ENCODE assay signal across 26 cellular contexts in the genomic region with DNA sequence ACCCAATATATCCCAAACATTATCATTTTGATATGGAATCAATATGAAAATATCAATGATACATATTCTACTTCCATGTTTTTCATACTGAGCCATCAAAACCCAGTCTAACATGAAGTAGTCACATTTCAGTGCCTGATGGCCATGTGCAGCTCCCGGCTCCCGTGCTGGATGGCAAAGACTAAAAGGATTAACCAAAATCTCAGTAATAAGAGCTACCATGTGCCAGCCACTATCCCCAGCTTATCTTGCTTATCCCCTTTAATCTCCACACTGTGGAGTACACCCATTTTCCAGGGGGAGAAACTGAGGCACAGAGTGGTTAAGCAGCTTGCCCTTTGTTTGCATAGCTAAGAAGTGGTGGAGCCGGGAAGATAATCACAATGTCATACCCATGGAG. TPM values are rescaled to one million over a fixed set of nuclear protein-coding genes. Genes with fewer than 3 reads are reported as not detected.
DNase-seq lines count a peak whose midpoint lies in the region; ATAC-seq, FAIRE-seq and TF ChIP-seq lines count a peak whose summit lies in the region.
"Had no signal": no experiment of that assay in that cellular context is flagged by ENCODE, and none has a peak within 500 bp of the region (broad histone marks: within the 10 kb centered on the region; RNA-seq: fewer than 3 reads in every experiment).

No MANE protein-coding gene starts in this region.

- DNase-seq in heart left ventricle (no peak), right cardiac atrium (no peak), D721Med (ENCODE audit: insufficient read length, low spot score) (no peak), NCI-H82 (lab: John Stamatoyannopoulos, UW) (peak; percentile 95), endothelial cell (ENCODE audit: low spot score) (no peak), OCI-M1 (lab: John Stamatoyannopoulos, UW) (no peak), islet precursor cell (no peak)
- DNase-seq: 8988T; CD4-positive, alpha-beta memory T cell; DMS 273 treated with DMSO at 0.1 percent for 48 hours; DMS53; DND-41; EL; HCEC 1CT; HFFc6; IMR-90 had no signal

- 85 to 93% (median 89%) methylated on average over 3 of the region's 3 CpGs for WGBS in heart left ventricle, 4 donors
- WGBS in right cardiac atrium: 86% methylated on average over 3 of the region's 3 CpGs

- no peaks in the 10 kb centered on the region for H3K36me3 Mint-ChIP-seq in endothelial cell (ENCODE audit: low read depth, unreplicated experiment)
- H3K36me3 Mint-ChIP-seq: CD14-positive monocyte; CD4-positive, alpha-beta memory T cell had no signal

- H3K27me3 ChIP-seq in heart left ventricle: peaks cover 0 to 7% (median 0%) of the 10 kb centered on the region in 9 donors
- H3K27me3 ChIP-seq in right cardiac atrium (ENCODE audit: control insufficient read depth, insufficient read depth): no peaks in the 10 kb centered on the region
- peaks cover 6 to 27% (median 16%) of the 10 kb centered on the region in 5 donors for H3K27me3 ChIP-seq in subcutaneous abdominal adipose tissue (ENCODE audit: control insufficient read depth in 5 of 5, insufficient read depth in 4 of 5, low read length in 5 of 5)
- H3K27me3 ChIP-seq: BLaER1 had no signal

- TF ChIP-seq POLR2A in heart left ventricle (IDR thresholded peaks at IDR 0.05): no peak

- peaks cover 43% of the 10 kb centered on the region for H3K4me1 Mint-ChIP-seq in endothelial cell (ENCODE audit: unreplicated experiment)
- H3K4me1 Mint-ChIP-seq: CD4-positive, alpha-beta memory T cell; GM23338 had no signal

- H3K27ac ChIP-seq in heart left ventricle: peak overlapping the region in 8 of 12 donors; percentile 54 to 88 (median 74)
- H3K27ac ChIP-seq in right cardiac atrium (ENCODE audit: low read length): no peak overlapping the region
- H3K27ac ChIP-seq in subcutaneous abdominal adipose tissue (ENCODE audit: low read depth, low read length): peak overlapping the region; percentile 53
- H3K27ac ChIP-seq: BLaER1 had no signal

- ATAC-seq in heart left ventricle (no peak), right cardiac atrium (no peak)
- ATAC-seq: GM23338 had no signal

- FAIRE-seq in D721Med (lab: Jason Lieb, UNC): peak; percentile 60
- FAIRE-seq: GM12891, H54, HTR-8/SVneo had no signal

- no peak overlapping the region for H3K4me3 Mint-ChIP-seq in endothelial cell (ENCODE audit: unreplicated experiment)
- H3K4me3 Mint-ChIP-seq: CD14-positive monocyte; CD4-positive, alpha-beta memory T cell; GM23338; HFFc6 had no signal

- H3K9me3 ChIP-seq in heart left ventricle: no peaks in the 10 kb centered on the region
- H3K9me3 ChIP-seq in right cardiac atrium (ENCODE audit: control insufficient read depth, low read length): no peaks in the 10 kb centered on the region
- no peaks in the 10 kb centered on the region for H3K9me3 ChIP-seq in subcutaneous abdominal adipose tissue (ENCODE audit: control insufficient read depth in 5 of 5, low read length in 5 of 5)
- H3K9me3 ChIP-seq: BLaER1 had no signal

- H3K27me3 Mint-ChIP-seq in endothelial cell (ENCODE audit: unreplicated experiment): peaks cover 5% of the 10 kb centered on the region

- TF ChIP-seq CTCF in heart left ventricle (IDR thresholded peaks at IDR 0.05): no peak
- TF ChIP-seq CTCF in D721Med (IDR thresholded peaks at IDR 0.05; ENCODE audit: insufficient read depth, missing control alignments): no peak
- TF ChIP-seq CTCF in endothelial cell (IDR thresholded peaks at IDR 0.05; ENCODE audit: unreplicated experiment): no peak

- H3K36me3 ChIP-seq in heart left ventricle (no peaks in the 10 kb centered on the region), subcutaneous abdominal adipose tissue (ENCODE audit: control insufficient read depth in 5 of 5, insufficient read depth in 5 of 5, low read length in 5 of 5) (peaks cover 0 to 12% (median 0%) of the 10 kb centered on the region in 5 donors)
- H3K36me3 ChIP-seq: BLaER1 had no signal

- intact Hi-C loops in heart left ventricle (cut with DNase I): no loop called here
- intact Hi-C loops in right cardiac atrium (cut with DNase I): no loop called here

- H3K9ac ChIP-seq in subcutaneous abdominal adipose tissue (ENCODE audit: low read length in 5 of 5): no peak overlapping the region
- H3K9ac ChIP-seq: BLaER1 had no signal

- H3K4me1 ChIP-seq in heart left ventricle (peaks cover 6 to 47% (median 22%) of the 10 kb centered on the region in 12 donors), right cardiac atrium (ENCODE audit: control insufficient read depth, insufficient read depth, low read length) (peaks cover 18% of the 10 kb centered on the region), subcutaneous abdominal adipose tissue (ENCODE audit: control insufficient read depth in 5 of 5, insufficient read depth in 5 of 5, low read length in 5 of 5) (peaks cover 4 to 97% (median 36%) of the 10 kb centered on the region in 5 donors)

- H3K4me3 ChIP-seq in heart left ventricle: no peak overlapping the region
- H3K4me3 ChIP-seq in right cardiac atrium (ENCODE audit: low read length): no peak overlapping the region
- H3K4me3 ChIP-seq in subcutaneous abdominal adipose tissue (ENCODE audit: low read depth in 1 of 5, low read length in 5 of 5): no peak overlapping the region
- H3K4me3 ChIP-seq: BLaER1, GM23338 had no signal

- no peaks in the 10 kb centered on the region for H3K9me3 Mint-ChIP-seq in endothelial cell (ENCODE audit: unreplicated experiment)
- H3K9me3 Mint-ChIP-seq: GM23338, HFFc6 had no signal

- no peak overlapping the region for H3K27ac Mint-ChIP-seq in endothelial cell (ENCODE audit: unreplicated experiment)
- H3K27ac Mint-ChIP-seq: CD14-positive monocyte; CD4-positive, alpha-beta memory T cell; GM23338; HFFc6 had no signal

RNA-seq across cellular contexts. Expression of gene CD300LG, which starts 9.2 kb away (rescaled TPM):
- total RNA-seq in heart left ventricle: 10 to 100 TPM in 7 of 9 donors, 1 to 10 TPM in 2; 7.3 to 85.8 (median 19.9) TPM
- 10 to 100 TPM; 15.5 to 37.2 TPM for polyA plus RNA-seq in heart left ventricle
- 10 to 100 TPM in 3 of 4 donors, 1 to 10 TPM in 1; 3.8 to 29.2 (median 10.9) TPM for total RNA-seq in right cardiac atrium
- polyA plus RNA-seq in right cardiac atrium: 20.8 TPM
- total RNA-seq in endothelial cell (ENCODE audit: unreplicated experiment): 5.4 TPM
- total RNA-seq: A673; CD4-positive, alpha-beta memory T cell; G401; GM23338; HFFc6; IMR-90 had no signal
- polyA plus RNA-seq: AG04450; CD14-positive monocyte; CD4-positive, alpha-beta memory T cell; GM23338; IMR-90 had no signal

RNA-seq across cellular contexts. Expression of gene MPP3, which starts 23.2 kb away (rescaled TPM):
- total RNA-seq in heart left ventricle (10 to 100 TPM; 13.8 to 70.2 (median 25.3) TPM), right cardiac atrium (10 to 100 TPM; 42.1 to 77.4 (median 61.5) TPM), endothelial cell (ENCODE audit: unreplicated experiment) (5.2 TPM)
- polyA plus RNA-seq in heart left ventricle (10 to 100 TPM; 40.0 to 45.4 TPM), right cardiac atrium (46.1 TPM)
- polyA plus RNA-seq: CD14-positive monocyte had no signal

RNA-seq across cellular contexts. Expression of gene MPP2, which starts 51.2 kb away (rescaled TPM):
- total RNA-seq in heart left ventricle: 10 to 100 TPM; 10.4 to 22.3 (median 15.4) TPM
- polyA plus RNA-seq in heart left ventricle: 10 to 100 TPM in 1 of 2 donors, 1 to 10 TPM in 1; 6.7 to 12.8 TPM
- total RNA-seq in right cardiac atrium: 10 to 100 TPM in 3 of 4 donors, 1 to 10 TPM in 1; 8.7 to 20.7 (median 15.9) TPM
- 8.8 TPM for polyA plus RNA-seq in right cardiac atrium
- 8.4 TPM for total RNA-seq in endothelial cell (ENCODE audit: unreplicated experiment)
- polyA plus RNA-seq: CD14-positive monocyte had no signal
